Comparison of ENCODE assay signal across 8 cellular contexts in genomic region chr17:42659932-42660274, GRCh38. TPM values are rescaled to one million over a fixed set of nuclear protein-coding genes. Genes with fewer than 3 reads are reported as not detected.
DNase-seq lines count a peak whose midpoint lies in the region; ATAC-seq, FAIRE-seq and TF ChIP-seq lines count a peak whose summit lies in the region.
"Not testable (repeated sequence)": the region's sequence is repeated elsewhere in the genome, so short reads cannot be mapped to it uniquely, and the experiment has no call there.

No MANE protein-coding gene starts in this region.

- H3K79me2 ChIP-seq in HepG2 (ENCODE audit: insufficient read depth, low read length): not testable (repeated sequence)

- not testable (repeated sequence) for H4K20me1 ChIP-seq in HepG2 (ENCODE audit: insufficient read depth, low read length)

- H3K36me3 Mint-ChIP-seq in CD4-positive, alpha-beta memory T cell; activated CD4-positive, alpha-beta T cell treated with anti-CD3 and anti-CD28 coated beads, Interleukin-2, amount 10 ng/mL, durations not matched to agents 24 days and 14 days (ENCODE audit: low read depth): not testable (repeated sequence)

- peak overlapping the region; percentile 86 for H3K9ac ChIP-seq in HepG2 (ENCODE audit: insufficient read depth, low read depth, low read length)

- 64% methylated on average over 1 of the region's 14 CpGs for WGBS in HepG2 (ENCODE audit: low lambda C conversion rate)
- WGBS in pancreas, 2 donors: 92 to 100% methylated on average over 1 of the region's 14 CpGs

- intact Hi-C loops in CD4-positive, alpha-beta memory T cell (cut with micrococcal nuclease): loop anchor here (5.0 kb wide), 1 partner anchor 53 kb away; the partner anchor contains the start of genes RETREG3 and TUBG1
- intact Hi-C loops in activated CD4-positive, alpha-beta T cell treated with anti-CD3 and anti-CD28 coated beads, Interleukin-2, amount 10 ng/mL, durations not matched to agents 24 days and 14 days (cut with micrococcal nuclease): loop anchor here (2.0 to 5.0 kb wide), 2 partner anchors 17 to 83 kb away; partner anchors contain the start of genes PLEKHH3 and PSMC3IP
- intact Hi-C loops in HepG2 (cut with micrococcal nuclease; ENCODE audit: unreplicated experiment): loop anchor here (5.0 kb wide), 1 partner anchor 43 kb away; no protein-coding TSS in a partner anchor
- intact Hi-C loops in pancreas (cut with DNase I); tibial artery (cut with DNase I; ENCODE audit: low total_unique reads): not testable (repeated sequence)

- H3K4me2 ChIP-seq in HepG2 (ENCODE audit: low read depth, low read length): peak overlapping the region; percentile 97

- H3K9me3 ChIP-seq in CD4-positive, alpha-beta memory T cell (ENCODE audit: control insufficient read depth in 1 of 2, low read length in 2 of 2); HepG2 (ENCODE audit: low read length); pancreas; tibial artery: not testable (repeated sequence)

- ATAC-seq in HepG2 (peak; percentile 94), pancreas (peak; percentile 27 to 46 (median 38))

- H3K27ac Mint-ChIP-seq in CD4-positive, alpha-beta memory T cell; activated CD4-positive, alpha-beta T cell treated with anti-CD3 and anti-CD28 coated beads, Interleukin-2, amount 10 ng/mL, durations not matched to agents 24 days and 14 days: not testable (repeated sequence)

- peak overlapping the region in 6 of 8 donors; percentile 0 to 92 (median 91) for H3K4me3 Mint-ChIP-seq in CD4-positive, alpha-beta memory T cell
- peak overlapping the region; percentile 94 for H3K4me3 Mint-ChIP-seq in activated CD4-positive, alpha-beta T cell treated with anti-CD3 and anti-CD28 coated beads, Interleukin-2, amount 10 ng/mL, durations not matched to agents 24 days and 14 days

- H3K27ac ChIP-seq in CD4-positive, alpha-beta memory T cell (ENCODE audit: low read depth, low read length); brain microvascular endothelial cell: not testable (repeated sequence)
- peak overlapping the region; percentile 82 for H3K27ac ChIP-seq in HepG2 (ENCODE audit: extremely low read length, insufficient read depth, low read length)
- H3K27ac ChIP-seq in pancreas: peak overlapping the region in 1 of 4 donors; percentile 79
- peak overlapping the region; percentile 90 for H3K27ac ChIP-seq in tibial artery

- 0 out of 4 replicates have a peak, but pooled peaks of 1 of the 2 experiments have one; percentile 16 for TF ChIP-seq POLR2A in HepG2 (IDR thresholded peaks at IDR 0.05; ENCODE audit: insufficient read depth in 1 of 2, low read depth in 2 of 2, low read length in 2 of 2)

- DNase-seq in CD4-positive, alpha-beta memory T cell; LNCaP clone FGC (ENCODE audit: low read depth); activated CD4-positive, alpha-beta T cell treated with anti-CD3 and anti-CD28 coated beads, Interleukin-2, amount 10 ng/mL, durations not matched to agents 24 days and 14 days; brain microvascular endothelial cell; fibroblast of the aortic adventitia (ENCODE audit: low read depth); HepG2 (ENCODE audit: low spot score); pancreas; tibial artery: not testable (repeated sequence)

- H3K9me3 Mint-ChIP-seq in CD4-positive, alpha-beta memory T cell; activated CD4-positive, alpha-beta T cell treated with anti-CD3 and anti-CD28 coated beads, Interleukin-2, amount 10 ng/mL, durations not matched to agents 24 days and 14 days: not testable (repeated sequence)

- in situ Hi-C loops in brain microvascular endothelial cell (cut with HindIII; ENCODE audit: low pct_ligation_motif_present, low sequenced_read_pairs): loop anchor here (10.0 kb wide), 1 partner anchor 55 kb away; the partner anchor contains the start of genes RETREG3 and TUBG1
- in situ Hi-C loops in HepG2 (cut with HindIII; ENCODE audit: extremely low pct_ligation_motif_present, low pct_unique_long_range_greater_than_20kb): not testable (repeated sequence)

- not testable (repeated sequence) for TF ChIP-seq RAD21 in HepG2 (CRISPR knock-in tag; IDR thresholded peaks at IDR 0.05)

- POLR2A ChIA-PET in CD4-positive, alpha-beta memory T cell (lab: Charles Lee; ENCODE audit: partially characterized antibody): interaction anchor here (0.8 to 1.5 kb wide), 3 partner anchors 16 to 19 kb away, joined by 3 to 6 read pairs (median 3); partner anchors contain the start of gene PLEKHH3
- POLR2A ChIA-PET in HepG2 (lab: Yijun Ruan, JAX): interaction anchor here (0.9 to 4.5 kb wide), 12 partner anchors 9 to 124 kb away, joined by 3 to 65 read pairs (median 6); partner anchors contain the start of genes EZH1, NAGLU, PLEKHH3 and PSMC3IP

- not testable (repeated sequence) for BruUV-seq in HepG2 (replicated peaks; lab: Mats Ljungman, UMichigan)

- H3K4me3 ChIP-seq in CD4-positive, alpha-beta memory T cell (ENCODE audit: low read length in 2 of 2): not testable (repeated sequence)
- H3K4me3 ChIP-seq in LNCaP clone FGC (ENCODE audit: low read depth, low read length) (peak overlapping the region; percentile 58), brain microvascular endothelial cell (ENCODE audit: low read depth, low read length) (peak overlapping the region; percentile 66), fibroblast of the aortic adventitia (ENCODE audit: low read depth, low read length) (peak overlapping the region; percentile 77), HepG2 (replicated peaks in 1 of 3; ENCODE audit: insufficient read depth in 1 of 3, low read depth in 2 of 3, low read length in 3 of 3) (peak overlapping the region; percentile 76 to 94 (median 93)), pancreas (peak overlapping the region in 3 of 4 donors; percentile 69 to 81 (median 78)), tibial artery (peak overlapping the region; percentile 76 to 85)

- not testable (repeated sequence) for H3K36me3 ChIP-seq in CD4-positive, alpha-beta memory T cell (ENCODE audit: insufficient read depth, low read length); brain microvascular endothelial cell (replicated peaks); pancreas
- H3K36me3 ChIP-seq in HepG2 (replicated peaks in 1 of 2; ENCODE audit: control insufficient read depth in 1 of 2, insufficient read depth in 2 of 2, low read length in 2 of 2) (peaks cover 4 to 16% of the 10 kb centered on the region in 2 experiments; a peak in 4 of 5 replicates), tibial artery (peaks cover 7 to 24% (median 9%) of the 10 kb centered on the region in 3 donors)

- TF ChIP-seq CTCF in LNCaP clone FGC (IDR thresholded peaks at IDR 0.05; ENCODE audit: control insufficient read depth, extremely low read depth, insufficient read depth); brain microvascular endothelial cell (IDR thresholded peaks at IDR 0.05; ENCODE audit: low read depth, low read length, missing control alignments); fibroblast of the aortic adventitia (IDR thresholded peaks at IDR 0.05; ENCODE audit: insufficient read depth, low read length); HepG2 (CRISPR knock-in tag; IDR thresholded peaks at IDR 0.05); pancreas (IDR thresholded peaks at IDR 0.05); tibial artery (IDR thresholded peaks at IDR 0.05): not testable (repeated sequence)

- CTCF ChIA-PET in CD4-positive, alpha-beta memory T cell (lab: Charles Lee; ENCODE audit: partially characterized antibody); HepG2 (lab: Yijun Ruan, JAX; ENCODE audit: low intra/inter-chr PET ratio, low total read pairs): not testable (repeated sequence)

- H3K27me3 Mint-ChIP-seq in CD4-positive, alpha-beta memory T cell; activated CD4-positive, alpha-beta T cell treated with anti-CD3 and anti-CD28 coated beads, Interleukin-2, amount 10 ng/mL, durations not matched to agents 24 days and 14 days: not testable (repeated sequence)

- not testable (repeated sequence) for H3K27me3 ChIP-seq in CD4-positive, alpha-beta memory T cell (ENCODE audit: insufficient read depth, low read length); brain microvascular endothelial cell (replicated peaks); HepG2 (ENCODE audit: control insufficient read depth in 1 of 2, insufficient read depth in 2 of 2, low read length in 2 of 2); pancreas; tibial artery

- TF ChIP-seq EP300 in HepG2 (IDR thresholded peaks at IDR 0.05; ENCODE audit: low read depth in 2 of 2, low read length in 2 of 2); HepG2 (CRISPR knock-in tag; IDR thresholded peaks at IDR 0.05; ENCODE audit: borderline replicate concordance): not testable (repeated sequence)

- peaks cover 12% of the 10 kb centered on the region for H3K4me1 ChIP-seq in CD4-positive, alpha-beta memory T cell (ENCODE audit: insufficient read depth, low read length)
- H3K4me1 ChIP-seq in HepG2 (ENCODE audit: insufficient read depth, low read length) (peaks cover 45% of the 10 kb centered on the region), pancreas (peaks cover 0 to 11% (median 0%) of the 10 kb centered on the region in 3 donors), tibial artery (peaks cover 0 to 27% (median 18%) of the 10 kb centered on the region in 4 donors)

- H3K4me1 Mint-ChIP-seq in CD4-positive, alpha-beta memory T cell: peaks cover 10 to 24% (median 17%) of the 10 kb centered on the region in 4 donors
- peaks cover 24% of the 10 kb centered on the region for H3K4me1 Mint-ChIP-seq in activated CD4-positive, alpha-beta T cell treated with anti-CD3 and anti-CD28 coated beads, Interleukin-2, amount 10 ng/mL, durations not matched to agents 24 days and 14 days

- not testable (repeated sequence) for H2AFZ ChIP-seq in HepG2 (ENCODE audit: low read length)

- FAIRE-seq in HepG2 (lab: Jason Lieb, UNC): peak; percentile 89
- FAIRE-seq in pancreas (lab: Jason Lieb, UNC): not testable (repeated sequence)

RNA-seq across cellular contexts. Expression of gene TUBG2, which starts 0.8 kb away (rescaled TPM):
- 10 to 100 TPM; 18.1 to 19.1 TPM for total RNA-seq in CD4-positive, alpha-beta memory T cell
- polyA plus RNA-seq in CD4-positive, alpha-beta memory T cell: 1 to 10 TPM; 3.0 to 5.0 TPM
- total RNA-seq in activated CD4-positive, alpha-beta T cell treated with anti-CD3 and anti-CD28 coated beads, Interleukin-2, amount 10 ng/mL, durations not matched to agents 24 days and 14 days: 11.8 and 12.9 TPM in 2 replicates
- total RNA-seq in fibroblast of the aortic adventitia (ENCODE audit: low replicate concordance) (4.3 and 12.1 TPM in 2 replicates), HepG2 (2016; rRNA removed; fragmentation: Illumina TruSeq; extraction: Trizol) (6.6 and 16.0 TPM in 2 replicates), pancreas (10 to 100 TPM; 10.9 to 43.4 (median 19.8) TPM)
- 6.2 and 7.8 TPM in 2 replicates for total RNA-seq in HepG2 (2016; cell fraction: cytosol; rRNA removed; fragmentation: Illumina TruSeq; extraction: Trizol; ENCODE audit: low read depth)
- 5.9 and 16.8 TPM in 2 replicates for total RNA-seq in HepG2 (2016; cell fraction: insoluble cytoplasmic fraction; rRNA removed; fragmentation: Illumina TruSeq; extraction: Trizol)
- total RNA-seq in HepG2 (2016; cell fraction: membrane; rRNA removed; fragmentation: Illumina TruSeq; extraction: Trizol): 10.7 and 11.2 TPM in 2 replicates
- 22.8 and 25.9 TPM in 2 replicates for total RNA-seq in HepG2 (2016; cell fraction: nucleus; rRNA removed; fragmentation: Illumina TruSeq; extraction: Trizol)
- polyA plus RNA-seq in HepG2 (2011; rRNA removed) (42.3 and 48.3 TPM in 2 replicates), pancreas (10 to 100 TPM; 48.2 to 90.5 TPM)
- 26.1 and 26.6 TPM in 2 replicates for polyA plus RNA-seq in HepG2 (2011; cell fraction: cytosol; rRNA removed)
- 251 and 257 TPM in 2 replicates for polyA plus RNA-seq in HepG2 (2011; cell fraction: nucleus; rRNA removed)
- 33.9 and 38.4 TPM in 2 replicates for polyA plus RNA-seq in HepG2 (2012)
- polyA plus RNA-seq in HepG2 (2016; cell fraction: cytosol; fragmentation: Illumina TruSeq; extraction: Trizol; ENCODE audit: low read depth): 10.7 and 13.2 TPM in 2 replicates
- 13.2 and 18.2 TPM in 2 replicates for polyA plus RNA-seq in HepG2 (2016; cell fraction: insoluble cytoplasmic fraction; fragmentation: Illumina TruSeq; extraction: Trizol; ENCODE audit: low read depth)
- 19.9 and 20.4 TPM in 2 replicates for polyA plus RNA-seq in HepG2 (2016; cell fraction: membrane; fragmentation: Illumina TruSeq; extraction: Trizol; ENCODE audit: low read depth)
- 85.4 and 93.9 TPM in 2 replicates for polyA plus RNA-seq in HepG2 (2016; cell fraction: nucleus; fragmentation: Illumina TruSeq; extraction: Trizol; ENCODE audit: insufficient read depth, low read depth)
- 4.8 and 24.0 TPM in 2 replicates for polyA minus RNA-seq in HepG2 (2011; rRNA and poly(A)+ RNA removed; ENCODE audit: low replicate concordance)
- polyA minus RNA-seq in HepG2 (2011; cell fraction: cytosol; rRNA and poly(A)+ RNA removed): 8.4 and 8.6 TPM in 2 replicates
- 41.6 and 47.0 TPM in 2 replicates for polyA minus RNA-seq in HepG2 (2011; cell fraction: nucleus; rRNA and poly(A)+ RNA removed)

RNA-seq across cellular contexts. Expression of gene PLEKHH3, which starts 16.9 kb away (rescaled TPM):
- total RNA-seq in CD4-positive, alpha-beta memory T cell: under 1 TPM; 0.15 to 0.22 TPM
- under 1 TPM; 0.16 to 0.32 TPM for polyA plus RNA-seq in CD4-positive, alpha-beta memory T cell
- total RNA-seq in activated CD4-positive, alpha-beta T cell treated with anti-CD3 and anti-CD28 coated beads, Interleukin-2, amount 10 ng/mL, durations not matched to agents 24 days and 14 days: 0.77 and 1.1 TPM in 2 replicates
- total RNA-seq in fibroblast of the aortic adventitia (ENCODE audit: low replicate concordance): 15.5 and 15.6 TPM in 2 replicates
- 9.3 and 19.9 TPM in 2 replicates for total RNA-seq in HepG2 (2016; rRNA removed; fragmentation: Illumina TruSeq; extraction: Trizol)
- total RNA-seq in HepG2 (2016; cell fraction: cytosol; rRNA removed; fragmentation: Illumina TruSeq; extraction: Trizol; ENCODE audit: low read depth): 2.9 and 5.1 TPM in 2 replicates
- total RNA-seq in HepG2 (2016; cell fraction: insoluble cytoplasmic fraction; rRNA removed; fragmentation: Illumina TruSeq; extraction: Trizol): 10.2 and 18.9 TPM in 2 replicates
- 8.9 and 10.3 TPM in 2 replicates for total RNA-seq in HepG2 (2016; cell fraction: membrane; rRNA removed; fragmentation: Illumina TruSeq; extraction: Trizol)
- total RNA-seq in HepG2 (2016; cell fraction: nucleus; rRNA removed; fragmentation: Illumina TruSeq; extraction: Trizol): 10.2 and 14.4 TPM in 2 replicates
- 6.0 and 7.5 TPM in 2 replicates for polyA plus RNA-seq in HepG2 (2011; rRNA removed)
- polyA plus RNA-seq in HepG2 (2011; cell fraction: cytosol; rRNA removed): 3.4 and 6.4 TPM in 2 replicates
- 38.3 and 39.7 TPM in 2 replicates for polyA plus RNA-seq in HepG2 (2011; cell fraction: nucleus; rRNA removed)
- 7.4 and 10.5 TPM in 2 replicates for polyA plus RNA-seq in HepG2 (2012)
- 2.3 and 2.4 TPM in 2 replicates for polyA plus RNA-seq in HepG2 (2016; cell fraction: cytosol; fragmentation: Illumina TruSeq; extraction: Trizol; ENCODE audit: low read depth)
- 8.9 and 12.6 TPM in 2 replicates for polyA plus RNA-seq in HepG2 (2016; cell fraction: insoluble cytoplasmic fraction; fragmentation: Illumina TruSeq; extraction: Trizol; ENCODE audit: low read depth)
- 5.4 and 5.8 TPM in 2 replicates for polyA plus RNA-seq in HepG2 (2016; cell fraction: membrane; fragmentation: Illumina TruSeq; extraction: Trizol; ENCODE audit: low read depth)
- polyA plus RNA-seq in HepG2 (2016; cell fraction: nucleus; fragmentation: Illumina TruSeq; extraction: Trizol; ENCODE audit: insufficient read depth, low read depth): 31.7 and 34.0 TPM in 2 replicates
- 7.4 and 8.5 TPM in 2 replicates for polyA minus RNA-seq in HepG2 (2011; rRNA and poly(A)+ RNA removed; ENCODE audit: low replicate concordance)
- 5.2 and 7.6 TPM in 2 replicates for polyA minus RNA-seq in HepG2 (2011; cell fraction: cytosol; rRNA and poly(A)+ RNA removed)
- polyA minus RNA-seq in HepG2 (2011; cell fraction: nucleus; rRNA and poly(A)+ RNA removed): 6.4 and 7.6 TPM in 2 replicates
- 10 to 100 TPM; 24.7 to 90.6 (median 33.3) TPM for total RNA-seq in pancreas
- polyA plus RNA-seq in pancreas: 100 to 1,000 TPM; 148 to 215 TPM

RNA-seq across cellular contexts. Expression of gene CCR10, which starts 21.7 kb away (rescaled TPM):
- under 1 TPM; 0.53 to 0.81 TPM for total RNA-seq in CD4-positive, alpha-beta memory T cell
- polyA plus RNA-seq in CD4-positive, alpha-beta memory T cell: 10 to 100 TPM in 1 of 2 donors, 1 to 10 TPM in 1; 9.1 to 10.7 TPM
- 0.17 and 0.75 TPM in 2 replicates for total RNA-seq in activated CD4-positive, alpha-beta T cell treated with anti-CD3 and anti-CD28 coated beads, Interleukin-2, amount 10 ng/mL, durations not matched to agents 24 days and 14 days
- total RNA-seq in fibroblast of the aortic adventitia (ENCODE audit: low replicate concordance) (4.3 and 4.9 TPM in 2 replicates), HepG2 (2016; rRNA removed; fragmentation: Illumina TruSeq; extraction: Trizol) (0.20 and 0.29 TPM in 2 replicates), pancreas (1 to 10 TPM in 1 of 6 donors, under 1 TPM in 5; 0.09 to 1.0 (median 0.49) TPM)
- 0.10 and 0.26 TPM in 2 replicates for total RNA-seq in HepG2 (2016; cell fraction: cytosol; rRNA removed; fragmentation: Illumina TruSeq; extraction: Trizol; ENCODE audit: low read depth)
- 0.15 and 0.48 TPM in 2 replicates for total RNA-seq in HepG2 (2016; cell fraction: insoluble cytoplasmic fraction; rRNA removed; fragmentation: Illumina TruSeq; extraction: Trizol)
- 0.24 and 0.37 TPM in 2 replicates for total RNA-seq in HepG2 (2016; cell fraction: membrane; rRNA removed; fragmentation: Illumina TruSeq; extraction: Trizol)
- 0.38 and 0.47 TPM in 2 replicates for total RNA-seq in HepG2 (2016; cell fraction: nucleus; rRNA removed; fragmentation: Illumina TruSeq; extraction: Trizol)
- polyA plus RNA-seq in HepG2 (2011; rRNA removed) (0.54 and 0.63 TPM in 2 replicates), pancreas (1 to 10 TPM in 1 of 2 donors, under 1 TPM in 1; 0.91 to 1.1 TPM)
- 0.69 and 0.85 TPM in 2 replicates for polyA plus RNA-seq in HepG2 (2011; cell fraction: cytosol; rRNA removed)
- 6.7 and 9.2 TPM in 2 replicates for polyA plus RNA-seq in HepG2 (2011; cell fraction: nucleus; rRNA removed)
- 1.1 TPM in 2 replicates for polyA plus RNA-seq in HepG2 (2012)
- 0.08 and 0.14 TPM in 2 replicates for polyA plus RNA-seq in HepG2 (2016; cell fraction: cytosol; fragmentation: Illumina TruSeq; extraction: Trizol; ENCODE audit: low read depth)
- polyA plus RNA-seq in HepG2 (2016; cell fraction: insoluble cytoplasmic fraction; fragmentation: Illumina TruSeq; extraction: Trizol; ENCODE audit: low read depth): 0.19 TPM in 1 of 2 replicates, not detected in the other
- 0.13 TPM in 1 of 2 replicates, not detected in the other for polyA plus RNA-seq in HepG2 (2016; cell fraction: membrane; fragmentation: Illumina TruSeq; extraction: Trizol; ENCODE audit: low read depth)
- 1.4 and 2.1 TPM in 2 replicates for polyA plus RNA-seq in HepG2 (2016; cell fraction: nucleus; fragmentation: Illumina TruSeq; extraction: Trizol; ENCODE audit: insufficient read depth, low read depth)
- polyA minus RNA-seq in HepG2 (2011; rRNA and poly(A)+ RNA removed; ENCODE audit: low replicate concordance): 0.19 and 0.62 TPM in 2 replicates
- 0.40 and 0.62 TPM in 2 replicates for polyA minus RNA-seq in HepG2 (2011; cell fraction: cytosol; rRNA and poly(A)+ RNA removed)
- polyA minus RNA-seq in HepG2 (2011; cell fraction: nucleus; rRNA and poly(A)+ RNA removed): 0.77 and 0.87 TPM in 2 replicates

RNA-seq across cellular contexts. Expression of gene CNTNAP1, which starts 22.4 kb away (rescaled TPM):
- 1 to 10 TPM; 2.5 to 3.0 TPM for total RNA-seq in CD4-positive, alpha-beta memory T cell
- 1 to 10 TPM in 1 of 2 donors, not detected in 1; 1.2 TPM for polyA plus RNA-seq in CD4-positive, alpha-beta memory T cell
- total RNA-seq in activated CD4-positive, alpha-beta T cell treated with anti-CD3 and anti-CD28 coated beads, Interleukin-2, amount 10 ng/mL, durations not matched to agents 24 days and 14 days: 3.0 and 3.2 TPM in 2 replicates
- total RNA-seq in fibroblast of the aortic adventitia (ENCODE audit: low replicate concordance) (32.0 and 41.5 TPM in 2 replicates), HepG2 (2016; rRNA removed; fragmentation: Illumina TruSeq; extraction: Trizol) (1.2 and 4.5 TPM in 2 replicates), pancreas (10 to 100 TPM in 1 of 6 donors, 1 to 10 TPM in 5; 3.1 to 10.4 (median 5.4) TPM)
- 1.7 TPM in 2 replicates for total RNA-seq in HepG2 (2016; cell fraction: cytosol; rRNA removed; fragmentation: Illumina TruSeq; extraction: Trizol; ENCODE audit: low read depth)
- total RNA-seq in HepG2 (2016; cell fraction: insoluble cytoplasmic fraction; rRNA removed; fragmentation: Illumina TruSeq; extraction: Trizol): 1.4 and 4.9 TPM in 2 replicates
- 1.1 and 1.5 TPM in 2 replicates for total RNA-seq in HepG2 (2016; cell fraction: membrane; rRNA removed; fragmentation: Illumina TruSeq; extraction: Trizol)
- 4.9 and 6.9 TPM in 2 replicates for total RNA-seq in HepG2 (2016; cell fraction: nucleus; rRNA removed; fragmentation: Illumina TruSeq; extraction: Trizol)
- polyA plus RNA-seq in HepG2 (2011; rRNA removed) (7.7 and 10.7 TPM in 2 replicates), pancreas (10 to 100 TPM in 1 of 2 donors, 1 to 10 TPM in 1; 8.1 to 20.0 TPM)
- polyA plus RNA-seq in HepG2 (2011; cell fraction: cytosol; rRNA removed): 4.1 and 4.4 TPM in 2 replicates
- 62.6 and 69.7 TPM in 2 replicates for polyA plus RNA-seq in HepG2 (2011; cell fraction: nucleus; rRNA removed)
- 9.2 and 13.1 TPM in 2 replicates for polyA plus RNA-seq in HepG2 (2012)
- 0.15 and 0.23 TPM in 2 replicates for polyA plus RNA-seq in HepG2 (2016; cell fraction: cytosol; fragmentation: Illumina TruSeq; extraction: Trizol; ENCODE audit: low read depth)
- 1.1 and 1.6 TPM in 2 replicates for polyA plus RNA-seq in HepG2 (2016; cell fraction: insoluble cytoplasmic fraction; fragmentation: Illumina TruSeq; extraction: Trizol; ENCODE audit: low read depth)
- 0.47 and 0.51 TPM in 2 replicates for polyA plus RNA-seq in HepG2 (2016; cell fraction: membrane; fragmentation: Illumina TruSeq; extraction: Trizol; ENCODE audit: low read depth)
- polyA plus RNA-seq in HepG2 (2016; cell fraction: nucleus; fragmentation: Illumina TruSeq; extraction: Trizol; ENCODE audit: insufficient read depth, low read depth): 19.8 and 23.5 TPM in 2 replicates
- 2.2 and 13.9 TPM in 2 replicates for polyA minus RNA-seq in HepG2 (2011; rRNA and poly(A)+ RNA removed; ENCODE audit: low replicate concordance)
- polyA minus RNA-seq in HepG2 (2011; cell fraction: cytosol; rRNA and poly(A)+ RNA removed): 8.8 TPM in 2 replicates
- polyA minus RNA-seq in HepG2 (2011; cell fraction: nucleus; rRNA and poly(A)+ RNA removed): 12.2 and 13.8 TPM in 2 replicates

RNA-seq across cellular contexts. Expression of gene TUBG1, which starts 50.4 kb away (rescaled TPM):
- total RNA-seq in CD4-positive, alpha-beta memory T cell: 10 to 100 TPM; 13.6 to 16.5 TPM
- 10 to 100 TPM in 1 of 2 donors, 1 to 10 TPM in 1; 6.4 to 12.8 TPM for polyA plus RNA-seq in CD4-positive, alpha-beta memory T cell
- 99.9 and 100 TPM in 2 replicates for total RNA-seq in activated CD4-positive, alpha-beta T cell treated with anti-CD3 and anti-CD28 coated beads, Interleukin-2, amount 10 ng/mL, durations not matched to agents 24 days and 14 days
- total RNA-seq in fibroblast of the aortic adventitia (ENCODE audit: low replicate concordance) (15.3 and 50.6 TPM in 2 replicates), HepG2 (2016; rRNA removed; fragmentation: Illumina TruSeq; extraction: Trizol) (137 TPM in 2 replicates), pancreas (10 to 100 TPM; 10.5 to 79.9 (median 22.2) TPM)
- total RNA-seq in HepG2 (2016; cell fraction: cytosol; rRNA removed; fragmentation: Illumina TruSeq; extraction: Trizol; ENCODE audit: low read depth): 65.3 and 68.5 TPM in 2 replicates
- total RNA-seq in HepG2 (2016; cell fraction: insoluble cytoplasmic fraction; rRNA removed; fragmentation: Illumina TruSeq; extraction: Trizol): 118 and 133 TPM in 2 replicates
- total RNA-seq in HepG2 (2016; cell fraction: membrane; rRNA removed; fragmentation: Illumina TruSeq; extraction: Trizol): 83.5 and 99.6 TPM in 2 replicates
- total RNA-seq in HepG2 (2016; cell fraction: nucleus; rRNA removed; fragmentation: Illumina TruSeq; extraction: Trizol): 65.3 and 71.5 TPM in 2 replicates
- polyA plus RNA-seq in HepG2 (2011; rRNA removed) (74.1 and 89.3 TPM in 2 replicates), pancreas (10 to 100 TPM; 23.5 to 29.1 TPM)
- polyA plus RNA-seq in HepG2 (2011; cell fraction: cytosol; rRNA removed): 114 and 152 TPM in 2 replicates
- 206 and 230 TPM in 2 replicates for polyA plus RNA-seq in HepG2 (2011; cell fraction: nucleus; rRNA removed)
- polyA plus RNA-seq in HepG2 (2012): 163 and 164 TPM in 2 replicates
- polyA plus RNA-seq in HepG2 (2016; cell fraction: cytosol; fragmentation: Illumina TruSeq; extraction: Trizol; ENCODE audit: low read depth): 70.4 and 79.1 TPM in 2 replicates
- polyA plus RNA-seq in HepG2 (2016; cell fraction: insoluble cytoplasmic fraction; fragmentation: Illumina TruSeq; extraction: Trizol; ENCODE audit: low read depth): 164 and 224 TPM in 2 replicates
- polyA plus RNA-seq in HepG2 (2016; cell fraction: membrane; fragmentation: Illumina TruSeq; extraction: Trizol; ENCODE audit: low read depth): 82.1 and 83.3 TPM in 2 replicates
- 151 and 152 TPM in 2 replicates for polyA plus RNA-seq in HepG2 (2016; cell fraction: nucleus; fragmentation: Illumina TruSeq; extraction: Trizol; ENCODE audit: insufficient read depth, low read depth)
- 163 and 181 TPM in 2 replicates for polyA minus RNA-seq in HepG2 (2011; rRNA and poly(A)+ RNA removed; ENCODE audit: low replicate concordance)
- 63.3 and 66.4 TPM in 2 replicates for polyA minus RNA-seq in HepG2 (2011; cell fraction: cytosol; rRNA and poly(A)+ RNA removed)
- 45.7 and 49.9 TPM in 2 replicates for polyA minus RNA-seq in HepG2 (2011; cell fraction: nucleus; rRNA and poly(A)+ RNA removed)
